Comparison of ENCODE assay signal across 15 cellular contexts in the genomic region with DNA sequence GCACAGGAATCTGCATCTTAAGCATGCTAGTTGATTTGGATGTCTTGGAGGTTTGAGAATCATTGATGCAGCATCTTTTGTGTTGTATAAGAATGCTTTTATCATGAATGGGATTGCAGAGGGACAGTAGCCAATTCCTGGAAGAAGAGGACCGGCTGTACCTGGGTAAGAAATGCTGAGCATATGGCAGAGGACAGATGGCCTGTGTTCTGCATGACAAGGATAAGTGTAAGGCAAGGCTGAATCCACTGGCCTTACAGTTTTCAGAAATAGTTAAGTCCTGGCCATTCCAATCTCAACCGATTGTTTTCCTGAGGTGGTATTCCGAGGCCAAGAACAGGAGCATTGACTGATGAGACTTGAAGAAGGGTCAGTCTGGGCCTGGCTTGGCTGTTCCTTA. TPM values are rescaled to one million over a fixed set of nuclear protein-coding genes. Genes with fewer than 3 reads are reported as not detected.
DNase-seq lines count a peak whose midpoint lies in the region; ATAC-seq lines count a peak whose summit lies in the region.
"Had no signal": no experiment of that assay in that cellular context is flagged by ENCODE, and none has a peak within 500 bp of the region (broad histone marks: within the 10 kb centered on the region; RNA-seq: fewer than 3 reads in every experiment).

No MANE protein-coding gene starts in this region.

- peaks cover 30 to 68% of the 10 kb centered on the region in 2 experiments for H3K36me3 ChIP-seq in mesenchymal stem cell (ENCODE audit: control insufficient read depth in 1 of 2, insufficient read depth in 2 of 2, low read depth in 1 of 2, low read length in 2 of 2)
- no peaks in the 10 kb centered on the region for H3K36me3 ChIP-seq in CD8-positive, alpha-beta memory T cell (ENCODE audit: insufficient read depth, low read length)

- H3K23ac ChIP-seq in mesenchymal stem cell (ENCODE audit: low read length in 2 of 2): no peak overlapping the region

- ATAC-seq in activated T-helper 17 cell treated with anti-CD3 and anti-CD28 coated beads, Interleukin-2, amount 50 U/mL, for 72 hours (replicated peaks): no peak
- no peak for ATAC-seq in stimulated activated naive B cell treated with anti-CD40 and anti-IgM and Interleukin-4, amounts not matched to agents 10 μg/mL and 1 μg/mL and 100 μg/mL, for 72 hours (replicated peaks)

- no peaks in the 10 kb centered on the region for H3K79me1 ChIP-seq in mesenchymal stem cell (replicated peaks; ENCODE audit: low read length, poor library complexity, severe bottlenecking)

- no peak overlapping the region for H2AFZ ChIP-seq in mesenchymal stem cell (ENCODE audit: low read depth, low read length)

- peak; percentile 73 for DNase-seq in DMS 273 (lab: John Stamatoyannopoulos, UW; ENCODE audit: unreplicated experiment)
- DNase-seq in NCI-H524 (lab: John Stamatoyannopoulos, UW): peak; percentile 72 to 86
- DNase-seq in mesenchymal stem cell: no peak
- DNase-seq in CD8-positive, alpha-beta memory T cell: no peak
- DNase-seq in stimulated activated naive B cell treated with anti-CD40 and anti-IgM and Interleukin-4, amounts not matched to agents 10 μg/mL and 1 μg/mL and 100 μg/mL, for 72 hours: no peak
- no peak for DNase-seq in NAMALWA (ENCODE audit: low spot score)
- DNase-seq in activated CD8-positive, alpha-beta memory T cell treated with anti-CD3 and anti-CD28 coated beads, Interleukin-2, amount 50 U/mL, for 48 hours: no peak
- DNase-seq: ACHN; Calu3; CD4-positive, CD25-positive, alpha-beta regulatory T cell; DND-41; GF-D8 had no signal

- no peak overlapping the region for H2BK15ac ChIP-seq in mesenchymal stem cell (ENCODE audit: low read depth, poor library complexity, severe bottlenecking)

- no peak overlapping the region for H4K91ac ChIP-seq in mesenchymal stem cell (ENCODE audit: low read length)

- POLR2A ChIA-PET in CD8-positive, alpha-beta memory T cell (lab: Charles Lee): no interaction called here

- H4K8ac ChIP-seq in mesenchymal stem cell (ENCODE audit: low read length): no peak overlapping the region

- no peak overlapping the region for H3K27ac ChIP-seq in mesenchymal stem cell (ENCODE audit: low read length, poor library complexity, severe bottlenecking)
- no peak overlapping the region for H3K27ac ChIP-seq in CD8-positive, alpha-beta memory T cell (ENCODE audit: low read depth, low read length)
- H3K27ac ChIP-seq: BLaER1 treated with 17β-estradiol and CSF1 and Interleukin-3, amounts not matched to agents 10 nM and 100 nM had no signal

- no peak overlapping the region for H3K9ac ChIP-seq in mesenchymal stem cell (ENCODE audit: low read length)
- H3K9ac ChIP-seq: BLaER1 treated with 17β-estradiol and CSF1 and Interleukin-3, amounts not matched to agents 10 nM and 100 nM had no signal

- H2BK120ac ChIP-seq in mesenchymal stem cell (ENCODE audit: low read depth, low read length): peak overlapping the region; percentile 61

- H3K27ac Mint-ChIP-seq in activated T-helper 17 cell treated with anti-CD3 and anti-CD28 coated beads, Interleukin-2, amount 50 U/mL, for 72 hours: peak overlapping the region; percentile 77
- no peak overlapping the region for H3K27ac Mint-ChIP-seq in CD8-positive, alpha-beta memory T cell
- no peak overlapping the region for H3K27ac Mint-ChIP-seq in stimulated activated naive B cell treated with anti-CD40 and anti-IgM and Interleukin-4, amounts not matched to agents 10 μg/mL and 1 μg/mL and 100 μg/mL, for 72 hours

- H3K14ac ChIP-seq in mesenchymal stem cell (ENCODE audit: low read length in 2 of 2): no peak overlapping the region

- H3K9me3 ChIP-seq in mesenchymal stem cell (ENCODE audit: control insufficient read depth, low read length): no peaks in the 10 kb centered on the region
- no peaks in the 10 kb centered on the region for H3K9me3 ChIP-seq in CD8-positive, alpha-beta memory T cell (ENCODE audit: low read length)
- H3K9me3 ChIP-seq: BLaER1 treated with 17β-estradiol and CSF1 and Interleukin-3, amounts not matched to agents 10 nM and 100 nM; HAP-1 had no signal

- no peaks in the 10 kb centered on the region for H3K9me3 Mint-ChIP-seq in activated T-helper 17 cell treated with anti-CD3 and anti-CD28 coated beads, Interleukin-2, amount 50 U/mL, for 72 hours
- no peaks in the 10 kb centered on the region for H3K9me3 Mint-ChIP-seq in CD8-positive, alpha-beta memory T cell
- no peaks in the 10 kb centered on the region for H3K9me3 Mint-ChIP-seq in stimulated activated naive B cell treated with anti-CD40 and anti-IgM and Interleukin-4, amounts not matched to agents 10 μg/mL and 1 μg/mL and 100 μg/mL, for 72 hours

- H3K4me3 ChIP-seq in mesenchymal stem cell (ENCODE audit: insufficient read depth in 1 of 2, low read depth in 1 of 2, low read length in 2 of 2): no peak overlapping the region
- H3K4me3 ChIP-seq in CD8-positive, alpha-beta memory T cell (ENCODE audit: low read length): no peak overlapping the region
- H3K4me3 ChIP-seq: BLaER1 treated with 17β-estradiol and CSF1 and Interleukin-3, amounts not matched to agents 10 nM and 100 nM; HAP-1 had no signal

- H2BK5ac ChIP-seq in mesenchymal stem cell (ENCODE audit: low read depth, low read length, poor library complexity, severe bottlenecking): no peak overlapping the region

- WGBS in mesenchymal stem cell: 97% methylated on average over 3 of the region's 3 CpGs

- H3K27me3 Mint-ChIP-seq in activated T-helper 17 cell treated with anti-CD3 and anti-CD28 coated beads, Interleukin-2, amount 50 U/mL, for 72 hours: no peaks in the 10 kb centered on the region
- no peaks in the 10 kb centered on the region for H3K27me3 Mint-ChIP-seq in CD8-positive, alpha-beta memory T cell
- H3K27me3 Mint-ChIP-seq in stimulated activated naive B cell treated with anti-CD40 and anti-IgM and Interleukin-4, amounts not matched to agents 10 μg/mL and 1 μg/mL and 100 μg/mL, for 72 hours: no peaks in the 10 kb centered on the region

- H3K27me3 ChIP-seq in mesenchymal stem cell (ENCODE audit: control insufficient read depth in 1 of 2, insufficient read depth in 1 of 2, low read length in 2 of 2): no peaks in the 10 kb centered on the region
- H3K27me3 ChIP-seq in CD8-positive, alpha-beta memory T cell (ENCODE audit: insufficient read depth, low read length, poor library complexity, severe bottlenecking): no peaks in the 10 kb centered on the region
- H3K27me3 ChIP-seq: BLaER1 treated with 17β-estradiol and CSF1 and Interleukin-3, amounts not matched to agents 10 nM and 100 nM had no signal

- no peak overlapping the region for H3K4me2 ChIP-seq in mesenchymal stem cell (ENCODE audit: low read length, poor library complexity, severe bottlenecking)
- H3K4me2 ChIP-seq: BLaER1 treated with 17β-estradiol and CSF1 and Interleukin-3, amounts not matched to agents 10 nM and 100 nM had no signal

- peaks cover 6% of the 10 kb centered on the region for H3K36me3 Mint-ChIP-seq in activated T-helper 17 cell treated with anti-CD3 and anti-CD28 coated beads, Interleukin-2, amount 50 U/mL, for 72 hours (ENCODE audit: low read depth)
- H3K36me3 Mint-ChIP-seq in CD8-positive, alpha-beta memory T cell: peaks cover 0 to 2% (median 0%) of the 10 kb centered on the region in 3 donors
- H3K36me3 Mint-ChIP-seq in stimulated activated naive B cell treated with anti-CD40 and anti-IgM and Interleukin-4, amounts not matched to agents 10 μg/mL and 1 μg/mL and 100 μg/mL, for 72 hours: peaks cover 37 to 43% of the 10 kb centered on the region in 2 donors

- no peak overlapping the region for H3K4ac ChIP-seq in mesenchymal stem cell (ENCODE audit: low read depth in 1 of 2, low read length in 2 of 2)

- no peak overlapping the region for H3K18ac ChIP-seq in mesenchymal stem cell (ENCODE audit: low read depth in 1 of 2, low read length in 2 of 2)

- peaks cover 12% of the 10 kb centered on the region for H3K4me1 Mint-ChIP-seq in activated T-helper 17 cell treated with anti-CD3 and anti-CD28 coated beads, Interleukin-2, amount 50 U/mL, for 72 hours
- H3K4me1 Mint-ChIP-seq in CD8-positive, alpha-beta memory T cell: no peaks in the 10 kb centered on the region
- peaks cover 0 to 4% of the 10 kb centered on the region in 2 donors for H3K4me1 Mint-ChIP-seq in stimulated activated naive B cell treated with anti-CD40 and anti-IgM and Interleukin-4, amounts not matched to agents 10 μg/mL and 1 μg/mL and 100 μg/mL, for 72 hours

- H3K4me1 ChIP-seq in mesenchymal stem cell (ENCODE audit: control insufficient read depth, insufficient read depth, low read depth, low read length): no peaks in the 10 kb centered on the region
- no peaks in the 10 kb centered on the region for H3K4me1 ChIP-seq in CD8-positive, alpha-beta memory T cell (ENCODE audit: insufficient read depth, low read length)
- H3K4me1 ChIP-seq: BLaER1 treated with 17β-estradiol and CSF1 and Interleukin-3, amounts not matched to agents 10 nM and 100 nM; HAP-1 had no signal

- H2BK12ac ChIP-seq in mesenchymal stem cell (ENCODE audit: low read length in 2 of 2): no peak overlapping the region

- CTCF ChIA-PET in CD8-positive, alpha-beta memory T cell (lab: Charles Lee): no interaction called here

- no peak overlapping the region for H2AK5ac ChIP-seq in mesenchymal stem cell (ENCODE audit: low read length, severe bottlenecking)

- H3K4me3 Mint-ChIP-seq in activated T-helper 17 cell treated with anti-CD3 and anti-CD28 coated beads, Interleukin-2, amount 50 U/mL, for 72 hours: no peak overlapping the region
- H3K4me3 Mint-ChIP-seq in CD8-positive, alpha-beta memory T cell: no peak overlapping the region
- H3K4me3 Mint-ChIP-seq in stimulated activated naive B cell treated with anti-CD40 and anti-IgM and Interleukin-4, amounts not matched to agents 10 μg/mL and 1 μg/mL and 100 μg/mL, for 72 hours: no peak overlapping the region
- H3K4me3 Mint-ChIP-seq: CD4-positive, CD25-positive, alpha-beta regulatory T cell had no signal

RNA-seq across cellular contexts. Expression of gene KBTBD2, which starts 24.4 kb away (rescaled TPM):
- total RNA-seq in activated T-helper 17 cell treated with anti-CD3 and anti-CD28 coated beads, Interleukin-2, amount 50 U/mL, for 72 hours: 10 to 100 TPM; 33.6 to 50.8 TPM
- polyA plus RNA-seq in mesenchymal stem cell (2013, experiment 1 of 2): 16.5 TPM
- 18.2 TPM for polyA plus RNA-seq in mesenchymal stem cell (2013, experiment 2 of 2)
- 10 to 100 TPM; 21.8 to 24.2 TPM for total RNA-seq in CD8-positive, alpha-beta memory T cell
- polyA plus RNA-seq in CD8-positive, alpha-beta memory T cell: 21.9 TPM

RNA-seq across cellular contexts. Expression of gene FKBP9, which starts 41.2 kb away (rescaled TPM):
- 1 to 10 TPM in 1 of 2 donors, under 1 TPM in 1; 0.65 to 1.7 TPM for total RNA-seq in activated T-helper 17 cell treated with anti-CD3 and anti-CD28 coated beads, Interleukin-2, amount 50 U/mL, for 72 hours
- 165 TPM for polyA plus RNA-seq in mesenchymal stem cell (2013, experiment 1 of 2)
- polyA plus RNA-seq in mesenchymal stem cell (2013, experiment 2 of 2): 168 TPM
- under 1 TPM; 0.29 to 0.31 TPM for total RNA-seq in CD8-positive, alpha-beta memory T cell
- polyA plus RNA-seq in CD8-positive, alpha-beta memory T cell: not detected
- total RNA-seq: CD4-positive, CD25-positive, alpha-beta regulatory T cell had no signal

Comparison
In these comparisons a context has a peak if more than half of its experiments do, and no peak if none do; other contexts are left out.
1. DNase-seq: peak in DMS 273 (single experiment) and NCI-H524 (2 of 2); none in mesenchymal stem cell (single experiment), CD8-positive, alpha-beta memory T cell (0 of 5), stimulated activated naive B cell treated with anti-CD40 and anti-IgM and Interleukin-4, amounts not matched to agents 10 μg/mL and 1 μg/mL and 100 μg/mL, for 72 hours (single experiment), NAMALWA (single experiment) and activated CD8-positive, alpha-beta memory T cell treated with anti-CD3 and anti-CD28 coated beads, Interleukin-2, amount 50 U/mL, for 48 hours (single experiment).